Comparison of ENCODE assay signal across 10 cellular contexts in genomic region chr4:2291705-2292651, GRCh38. TPM values are rescaled to one million over a fixed set of nuclear protein-coding genes. Genes with fewer than 3 reads are reported as not detected.
DNase-seq lines count a peak whose midpoint lies in the region; ATAC-seq and TF ChIP-seq lines count a peak whose summit lies in the region.
"Had no signal": no experiment of that assay in that cellular context is flagged by ENCODE, and none has a peak within 500 bp of the region (broad histone marks: within the 10 kb centered on the region; RNA-seq: fewer than 3 reads in every experiment).

No MANE protein-coding gene starts in this region.

- DNase-seq in AG04450 (ENCODE audit: low read depth, low spot score) = no peak
- DNase-seq in CD8-positive, alpha-beta memory T cell = peak in 1 of 5 donors; percentile 46
- DNase-seq in central memory CD8-positive, alpha-beta T cell (ENCODE audit: low spot score in 2 of 2) = no peak
- DNase-seq in natural killer cell treated with Interleukin-12 subunit alpha and Interleukin-12 subunit beta and Interleukin-15 and Interleukin-18, amount 100 ng/mL, for 72 hours (ENCODE audit: low spot score) = peak; percentile 38
- DNase-seq in EL = no peak
- no peak for DNase-seq in stimulated activated CD4-positive, alpha-beta T cell treated with anti-CD3 and anti-CD28 coated beads, Interleukin-4, amount 100 ng/mL, for 4 hours
- DNase-seq in NAMALWA (ENCODE audit: low spot score) = no peak
- DNase-seq: NCI-H2029 treated with DMSO at 0.1 percent for 48 hours had no signal

- CTCF ChIA-PET in AG04450 (lab: Charles Lee) = interaction anchor here (0.5 kb wide), 1 partner anchor 213 kb away, joined by 5 read pairs; no protein-coding TSS in a partner anchor
- CTCF ChIA-PET in CD8-positive, alpha-beta memory T cell (lab: Charles Lee) = interaction anchor here (1.0 to 2.2 kb wide), 4 partner anchors 10 to 244 kb away, joined by 3 to 9 read pairs (median 3); partner anchors contain the start of gene FAM193A

- peaks cover 33 to 66% (median 41%) of the 10 kb centered on the region in 3 donors for H3K4me1 Mint-ChIP-seq in CD8-positive, alpha-beta memory T cell
- peaks cover 23% of the 10 kb centered on the region for H3K4me1 Mint-ChIP-seq in central memory CD8-positive, alpha-beta T cell
- peaks cover 15 to 23% of the 10 kb centered on the region in 2 donors for H3K4me1 Mint-ChIP-seq in natural killer cell treated with Interleukin-12 subunit alpha and Interleukin-12 subunit beta and Interleukin-15 and Interleukin-18, amount 100 ng/mL, for 72 hours (ENCODE audit: low read depth in 2 of 2)

- peak overlapping the region in 3 of 7 donors; percentile 65 to 76 (median 76) for H3K4me3 Mint-ChIP-seq in CD8-positive, alpha-beta memory T cell
- H3K4me3 Mint-ChIP-seq in central memory CD8-positive, alpha-beta T cell = no peak overlapping the region
- H3K4me3 Mint-ChIP-seq in natural killer cell treated with Interleukin-12 subunit alpha and Interleukin-12 subunit beta and Interleukin-15 and Interleukin-18, amount 100 ng/mL, for 72 hours = no peak overlapping the region

- peaks cover 0 to 2% of the 10 kb centered on the region in 2 donors for H3K27me3 Mint-ChIP-seq in CD8-positive, alpha-beta memory T cell
- no peaks in the 10 kb centered on the region for H3K27me3 Mint-ChIP-seq in central memory CD8-positive, alpha-beta T cell
- H3K27me3 Mint-ChIP-seq in natural killer cell treated with Interleukin-12 subunit alpha and Interleukin-12 subunit beta and Interleukin-15 and Interleukin-18, amount 100 ng/mL, for 72 hours = no peaks in the 10 kb centered on the region

- H3K9me3 ChIP-seq in AG04450 (ENCODE audit: control insufficient read depth, insufficient read depth, low read length) = no peaks in the 10 kb centered on the region; the same call in 1 of the 2 replicates
- H3K9me3 ChIP-seq in CD8-positive, alpha-beta memory T cell (ENCODE audit: low read length) = no peaks in the 10 kb centered on the region

- peaks cover 7% of the 10 kb centered on the region for H3K27me3 ChIP-seq in AG04450 (ENCODE audit: control insufficient read depth, insufficient read depth, low read length)
- no peaks in the 10 kb centered on the region for H3K27me3 ChIP-seq in CD8-positive, alpha-beta memory T cell (ENCODE audit: insufficient read depth, low read length, poor library complexity, severe bottlenecking)

- POLR2A ChIA-PET in AG04450 (lab: Yijun Ruan, JAX) = interaction anchor here (0.5 kb wide), 1 partner anchor 25 kb away, joined by 8 read pairs; no protein-coding TSS in a partner anchor
- POLR2A ChIA-PET in CD8-positive, alpha-beta memory T cell (lab: Charles Lee) = interaction anchor here (0.6 to 2.7 kb wide), 3 partner anchors 47 to 121 kb away, joined by 4 to 21 read pairs (median 10); partner anchors contain the start of genes HAUS3 and POLN

- peaks cover 0 to 2% (median 0%) of the 10 kb centered on the region in 3 donors for H3K36me3 Mint-ChIP-seq in CD8-positive, alpha-beta memory T cell
- H3K36me3 Mint-ChIP-seq in central memory CD8-positive, alpha-beta T cell (ENCODE audit: insufficient read depth) = peaks cover 15% of the 10 kb centered on the region
- H3K36me3 Mint-ChIP-seq in natural killer cell treated with Interleukin-12 subunit alpha and Interleukin-12 subunit beta and Interleukin-15 and Interleukin-18, amount 100 ng/mL, for 72 hours = no peaks in the 10 kb centered on the region

- H3K4me1 ChIP-seq in CD8-positive, alpha-beta memory T cell (ENCODE audit: insufficient read depth, low read length) = peaks cover 60% of the 10 kb centered on the region

- TF ChIP-seq CTCF in AG04450 (IDR thresholded peaks at IDR 0.05; ENCODE audit: low read depth, low read length) = no peak

- no peaks in the 10 kb centered on the region for H3K36me3 ChIP-seq in CD8-positive, alpha-beta memory T cell (ENCODE audit: insufficient read depth, low read length)

- peak overlapping the region; percentile 83 to 98 (median 96) for H3K27ac Mint-ChIP-seq in CD8-positive, alpha-beta memory T cell
- H3K27ac Mint-ChIP-seq in central memory CD8-positive, alpha-beta T cell (ENCODE audit: low read depth) = peak overlapping the region; percentile 100
- H3K27ac Mint-ChIP-seq in natural killer cell treated with Interleukin-12 subunit alpha and Interleukin-12 subunit beta and Interleukin-15 and Interleukin-18, amount 100 ng/mL, for 72 hours = no peak overlapping the region

- H3K9me3 Mint-ChIP-seq in CD8-positive, alpha-beta memory T cell = peaks cover 0 to 6% (median 0%) of the 10 kb centered on the region in 5 donors
- no peaks in the 10 kb centered on the region for H3K9me3 Mint-ChIP-seq in central memory CD8-positive, alpha-beta T cell
- H3K9me3 Mint-ChIP-seq in natural killer cell treated with Interleukin-12 subunit alpha and Interleukin-12 subunit beta and Interleukin-15 and Interleukin-18, amount 100 ng/mL, for 72 hours = no peaks in the 10 kb centered on the region

- ATAC-seq in central memory CD8-positive, alpha-beta T cell (replicated peaks; ENCODE audit: extremely low read depth, poor library complexity, severe bottlenecking) = no peak
- no peak for ATAC-seq in natural killer cell treated with Interleukin-12 subunit alpha and Interleukin-12 subunit beta and Interleukin-15 and Interleukin-18, amount 100 ng/mL, for 72 hours
- ATAC-seq in HG02588 (IDR thresholded peaks at IDR 0.05; ENCODE audit: unreplicated experiment) = no peak

- H3K27ac ChIP-seq in AG04450 (ENCODE audit: low read depth, low read length) = peak overlapping the region; percentile 21
- peak overlapping the region; percentile 65 for H3K27ac ChIP-seq in CD8-positive, alpha-beta memory T cell (ENCODE audit: low read depth, low read length)
- H3K27ac ChIP-seq: C4-2B had no signal

- no peak overlapping the region for H3K4me3 ChIP-seq in AG04450 (ENCODE audit: low read depth, low read length)
- peak overlapping the region; percentile 45 for H3K4me3 ChIP-seq in CD8-positive, alpha-beta memory T cell (ENCODE audit: low read length)

RNA-seq across cellular contexts. Expression of gene MXD4, which starts 30.1 kb away (rescaled TPM):
- 46.0 and 59.5 TPM in 2 replicates for polyA plus RNA-seq in AG04450 (2011; rRNA removed)
- 45.4 and 58.6 TPM in 2 replicates for polyA minus RNA-seq in AG04450 (2011; rRNA and poly(A)+ RNA removed)
- total RNA-seq in CD8-positive, alpha-beta memory T cell = 10 to 100 TPM; 10.2 to 12.2 TPM
- 47.2 TPM for polyA plus RNA-seq in CD8-positive, alpha-beta memory T cell
- 10 to 100 TPM; 13.9 to 14.5 TPM for total RNA-seq in natural killer cell treated with Interleukin-12 subunit alpha and Interleukin-12 subunit beta and Interleukin-15 and Interleukin-18, amount 100 ng/mL, for 72 hours

RNA-seq across cellular contexts. Expression of gene HAUS3, which starts 50.1 kb away (rescaled TPM):
- 3.1 and 6.0 TPM in 2 replicates for polyA plus RNA-seq in AG04450 (2011; rRNA removed)
- 1.9 and 2.6 TPM in 2 replicates for polyA minus RNA-seq in AG04450 (2011; rRNA and poly(A)+ RNA removed)
- total RNA-seq in CD8-positive, alpha-beta memory T cell = 10 to 100 TPM; 23.8 to 23.9 TPM
- 26.6 TPM for polyA plus RNA-seq in CD8-positive, alpha-beta memory T cell
- 10 to 100 TPM; 17.6 to 30.0 TPM for total RNA-seq in natural killer cell treated with Interleukin-12 subunit alpha and Interleukin-12 subunit beta and Interleukin-15 and Interleukin-18, amount 100 ng/mL, for 72 hours

RNA-seq across cellular contexts. Expression of gene POLN, which starts 50.1 kb away (rescaled TPM):
- polyA plus RNA-seq in AG04450 (2011; rRNA removed) = 0.35 and 0.42 TPM in 2 replicates
- 0.32 and 1.1 TPM in 2 replicates for polyA minus RNA-seq in AG04450 (2011; rRNA and poly(A)+ RNA removed)
- total RNA-seq in CD8-positive, alpha-beta memory T cell = 1 to 10 TPM; 1.5 to 1.6 TPM
- 0.55 TPM for polyA plus RNA-seq in CD8-positive, alpha-beta memory T cell
- 1 to 10 TPM; 3.8 to 6.1 TPM for total RNA-seq in natural killer cell treated with Interleukin-12 subunit alpha and Interleukin-12 subunit beta and Interleukin-15 and Interleukin-18, amount 100 ng/mL, for 72 hours

Comparison
In these comparisons a context has a peak if more than half of its experiments do, and no peak if none do; other contexts are left out.
1. H3K27ac Mint-ChIP-seq: peak in CD8-positive, alpha-beta memory T cell (8 of 8) and central memory CD8-positive, alpha-beta T cell (single experiment); none in natural killer cell treated with Interleukin-12 subunit alpha and Interleukin-12 subunit beta and Interleukin-15 and Interleukin-18, amount 100 ng/mL, for 72 hours (0 of 2).